ENCODE assay signal across 8 cellular contexts in the genomic region with DNA sequence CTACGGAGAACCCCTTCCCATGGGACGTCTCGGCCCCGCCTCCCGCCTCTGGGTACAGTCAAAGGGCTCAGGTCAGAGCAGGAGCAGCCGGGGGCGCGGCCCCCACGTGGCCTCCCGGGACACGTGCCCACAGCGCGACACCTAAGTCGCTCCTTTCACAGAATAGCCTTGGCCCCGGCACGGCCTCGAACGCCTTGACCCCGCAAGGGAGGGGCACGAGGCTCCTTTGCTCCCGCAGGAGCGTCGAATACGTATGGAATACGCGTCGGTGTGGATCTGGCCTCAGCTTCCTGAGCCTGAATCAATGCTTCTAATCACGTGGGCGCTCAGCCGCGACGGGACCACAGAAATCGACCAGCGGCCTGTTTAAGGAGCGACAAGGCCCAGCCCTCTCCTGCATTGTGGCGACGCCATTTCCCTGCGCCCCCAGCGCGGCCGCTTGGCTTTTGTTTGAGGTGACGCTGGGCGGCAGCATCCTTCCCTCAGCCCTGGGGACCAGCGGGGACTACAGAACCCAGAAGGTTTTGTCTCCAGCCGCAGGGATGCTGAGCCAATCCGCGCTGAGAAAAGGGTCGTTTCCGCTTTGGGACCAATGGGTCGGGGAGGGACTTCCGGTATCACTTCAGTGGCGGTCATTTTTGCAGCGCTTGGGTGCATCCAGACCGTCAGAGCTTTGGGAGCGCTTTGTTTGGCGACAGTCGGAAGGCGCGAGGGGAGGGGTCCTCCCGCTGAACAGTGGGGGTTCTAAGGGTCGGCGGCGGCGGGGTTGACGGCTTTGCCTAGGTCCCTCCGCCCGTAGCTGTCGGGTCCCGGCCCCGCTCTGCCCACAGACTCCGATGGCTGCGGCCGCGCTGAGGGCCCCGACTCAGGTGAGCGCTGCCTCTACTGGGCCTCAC. TPM values are rescaled to one million over a fixed set of nuclear protein-coding genes. Genes with fewer than 3 reads are reported as not detected.
DNase-seq lines count a peak whose midpoint lies in the region; ATAC-seq and FAIRE-seq lines count a peak whose summit lies in the region.

A gene (plus strand): TSS at position 625 of the 896 bp plus-strand sequence. CDS start 212 bp downstream, at position 837.

- H3K27me3 Mint-ChIP-seq in CD8-positive, alpha-beta memory T cell: no peaks in the 10 kb centered on the region

- peak within 1 kb of the TSS; percentile 32 to 89 (median 80) for H3K27ac Mint-ChIP-seq in CD8-positive, alpha-beta memory T cell

- peaks cover 23% of the 10 kb centered on the region for H3K4me1 ChIP-seq in CD8-positive, alpha-beta memory T cell (ENCODE audit: insufficient read depth, low read length)
- peaks cover 0 to 4% of the 10 kb centered on the region in 2 donors for H3K4me1 ChIP-seq in small intestine (ENCODE audit: control insufficient read depth in 2 of 2, insufficient read depth in 1 of 2, low read depth in 1 of 2, low read length in 1 of 2)

- H3K9me3 Mint-ChIP-seq in CD8-positive, alpha-beta memory T cell: peaks cover 16 to 70% (median 59%) of the 10 kb centered on the region in 5 donors

- FAIRE-seq in small intestine (lab: Jason Lieb, UNC): no peak

- no peak within 1 kb of the TSS for H3K27ac ChIP-seq in CD8-positive, alpha-beta memory T cell (ENCODE audit: low read depth, low read length)
- H3K27ac ChIP-seq in small intestine (ENCODE audit: low read depth in 1 of 2, low read length in 1 of 2): peak within 1 kb of the TSS in 1 of 2 donors; percentile 55

- H3K36me3 ChIP-seq in CD8-positive, alpha-beta memory T cell (ENCODE audit: insufficient read depth, low read length): peaks cover 8% of the 10 kb centered on the region
- peaks cover 0 to 3% of the 10 kb centered on the region in 2 donors for H3K36me3 ChIP-seq in small intestine (ENCODE audit: control insufficient read depth in 2 of 2, insufficient read depth in 2 of 2, low read length in 2 of 2)

- H3K9me3 ChIP-seq in CD8-positive, alpha-beta memory T cell (ENCODE audit: low read length): peaks cover 30% of the 10 kb centered on the region
- peaks cover 2% of the 10 kb centered on the region for H3K9me3 ChIP-seq in small intestine (ENCODE audit: control insufficient read depth, low read depth)

- ATAC-seq in GM21423 (IDR thresholded peaks at IDR 0.05; ENCODE audit: unreplicated experiment): peak; percentile 80
- peak; percentile 91 to 93 for ATAC-seq in activated CD4-positive, CD25-positive, alpha-beta regulatory T cell treated with anti-CD3 and anti-CD28 coated beads, Interleukin-2, amount 50 U/mL, for 24 hours
- no peak for ATAC-seq in GM18861 (IDR thresholded peaks at IDR 0.05; ENCODE audit: unreplicated experiment)

- H3K27me3 ChIP-seq in CD8-positive, alpha-beta memory T cell (ENCODE audit: insufficient read depth, low read length, poor library complexity, severe bottlenecking): no peaks in the 10 kb centered on the region
- no peaks in the 10 kb centered on the region for H3K27me3 ChIP-seq in small intestine (ENCODE audit: control insufficient read depth in 2 of 2, insufficient read depth in 2 of 2, low read length in 2 of 2)

- CTCF ChIA-PET in CD8-positive, alpha-beta memory T cell (lab: Charles Lee): interaction anchor here (1.2 kb wide), 1 partner anchor 30 kb away, joined by 3 read pairs; a partner anchor contains a TSS

- H3K4me3 Mint-ChIP-seq in CD8-positive, alpha-beta memory T cell: peak within 1 kb of the TSS; percentile 88 to 98 (median 91)

- POLR2A ChIA-PET in CD8-positive, alpha-beta memory T cell (lab: Charles Lee): interaction anchor here (0.5 to 1.2 kb wide), 3 partner anchors 30 to 749 kb away, joined by 3 to 4 read pairs (median 3); a partner anchor contains a TSS

- peaks cover 29 to 64% (median 45%) of the 10 kb centered on the region in 3 donors for H3K36me3 Mint-ChIP-seq in CD8-positive, alpha-beta memory T cell

- peak; percentile 75 to 94 (median 87) for DNase-seq in CD8-positive, alpha-beta memory T cell
- DNase-seq in MV-4-11 (lab: John Stamatoyannopoulos, UW) (peak; percentile 85), cerebellar nuclear complex (lab: John Stamatoyannopoulos, UW) (peak; percentile 72 to 84), iris pigment epithelial cell (ENCODE audit: low read depth) (peak; percentile 91), small intestine (peak; percentile 81)

- 3 to 13% (median 10%) methylated on average over 71 to 76 of the region's 76 CpGs for WGBS in small intestine, 3 donors

- peak within 1 kb of the TSS; percentile 71 for H3K4me3 ChIP-seq in CD8-positive, alpha-beta memory T cell (ENCODE audit: low read length)
- peak within 1 kb of the TSS; percentile 43 to 67 for H3K4me3 ChIP-seq in small intestine (ENCODE audit: low read depth in 1 of 2, low read length in 2 of 2)

- H3K4me1 Mint-ChIP-seq in CD8-positive, alpha-beta memory T cell: peaks cover 21 to 32% (median 23%) of the 10 kb centered on the region in 3 donors

RNA-seq across cellular contexts. Expression of the gene that starts here (rescaled TPM):
- total RNA-seq in CD8-positive, alpha-beta memory T cell: 10 to 100 TPM in 1 of 2 experiments, 1 to 10 TPM in 1; 9.7 to 10.9 TPM
- 7.6 TPM for polyA plus RNA-seq in CD8-positive, alpha-beta memory T cell
- polyA plus RNA-seq in small intestine: 1 to 10 TPM in 2 of 3 donors, not detected in 1; 1.6 to 2.1 TPM
